Comparison of ENCODE assay signal across 3 cellular contexts in the genomic region with DNA sequence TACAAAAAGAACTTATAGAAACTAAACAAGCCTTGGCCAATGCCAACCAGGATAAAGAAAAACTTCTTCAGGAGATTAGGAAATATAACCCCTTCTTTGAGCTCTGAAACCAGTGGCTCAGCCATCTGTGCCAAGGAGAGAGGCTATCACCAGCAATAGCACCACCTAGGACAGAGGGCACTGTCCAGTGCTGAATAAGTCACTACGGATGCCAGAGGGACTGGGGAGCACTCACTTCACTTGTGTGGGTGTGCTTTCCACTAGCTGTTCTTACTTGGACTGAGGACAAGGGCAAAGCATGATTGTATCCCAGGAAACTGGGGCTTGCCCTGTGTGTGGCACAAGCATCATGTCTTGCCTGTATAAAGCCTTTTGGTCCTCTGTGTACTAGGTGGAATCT.
TF ChIP-seq lines count a peak whose summit lies in the region.

No MANE protein-coding gene starts in this region.

TF ChIP-seq in SK-N-SH, 30 proteins besides CTCF, POLR2A, EP300 and RAD21:
- TF ChIP-seq, protein P1, sequence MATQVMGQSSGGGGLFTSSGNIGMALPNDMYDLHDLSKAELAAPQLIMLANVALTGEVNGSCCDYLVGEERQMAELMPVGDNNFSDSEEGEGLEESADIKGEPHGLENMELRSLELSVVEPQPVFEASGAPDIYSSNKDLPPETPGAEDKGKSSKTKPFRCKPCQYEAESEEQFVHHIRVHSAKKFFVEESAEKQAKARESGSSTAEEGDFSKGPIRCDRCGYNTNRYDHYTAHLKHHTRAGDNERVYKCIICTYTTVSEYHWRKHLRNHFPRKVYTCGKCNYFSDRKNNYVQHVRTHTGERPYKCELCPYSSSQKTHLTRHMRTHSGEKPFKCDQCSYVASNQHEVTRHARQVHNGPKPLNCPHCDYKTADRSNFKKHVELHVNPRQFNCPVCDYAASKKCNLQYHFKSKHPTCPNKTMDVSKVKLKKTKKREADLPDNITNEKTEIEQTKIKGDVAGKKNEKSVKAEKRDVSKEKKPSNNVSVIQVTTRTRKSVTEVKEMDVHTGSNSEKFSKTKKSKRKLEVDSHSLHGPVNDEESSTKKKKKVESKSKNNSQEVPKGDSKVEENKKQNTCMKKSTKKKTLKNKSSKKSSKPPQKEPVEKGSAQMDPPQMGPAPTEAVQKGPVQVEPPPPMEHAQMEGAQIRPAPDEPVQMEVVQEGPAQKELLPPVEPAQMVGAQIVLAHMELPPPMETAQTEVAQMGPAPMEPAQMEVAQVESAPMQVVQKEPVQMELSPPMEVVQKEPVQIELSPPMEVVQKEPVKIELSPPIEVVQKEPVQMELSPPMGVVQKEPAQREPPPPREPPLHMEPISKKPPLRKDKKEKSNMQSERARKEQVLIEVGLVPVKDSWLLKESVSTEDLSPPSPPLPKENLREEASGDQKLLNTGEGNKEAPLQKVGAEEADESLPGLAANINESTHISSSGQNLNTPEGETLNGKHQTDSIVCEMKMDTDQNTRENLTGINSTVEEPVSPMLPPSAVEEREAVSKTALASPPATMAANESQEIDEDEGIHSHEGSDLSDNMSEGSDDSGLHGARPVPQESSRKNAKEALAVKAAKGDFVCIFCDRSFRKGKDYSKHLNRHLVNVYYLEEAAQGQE (IDR thresholded peaks at IDR 0.05; ENCODE audit: low read depth, low read length) = peak; percentile 87
- TF ChIP-seq CHD2 (IDR thresholded peaks at IDR 0.05; ENCODE audit: low read length, partially characterized antibody) = no peak

TF ChIP-seq in SK-N-SH treated with all-trans-retinoic acid at 6 μM for 48 hours, 23 proteins besides CTCF, POLR2A, EP300 and RAD21 (continued from another document):
- TF ChIP-seq ZC3H10 (CRISPR knock-in tag; IDR thresholded peaks at IDR 0.05) (no peak), CSDC2 (CRISPR knock-in tag; IDR thresholded peaks at IDR 0.05) (no peak), ZNF8 (CRISPR knock-in tag; IDR thresholded peaks at IDR 0.05) (no peak), GLIS3 (CRISPR knock-in tag; IDR thresholded peaks at IDR 0.05) (no peak), ZNF70 (CRISPR knock-in tag; IDR thresholded peaks at IDR 0.05) (no peak), TCF4 (CRISPR knock-in tag; IDR thresholded peaks at IDR 0.05; ENCODE audit: borderline replicate concordance) (no peak), SNAI2 (CRISPR knock-in tag; IDR thresholded peaks at IDR 0.05) (no peak), ISL1 (CRISPR knock-in tag; IDR thresholded peaks at IDR 0.05) (no peak)
- TF ChIP-seq, protein P2, sequence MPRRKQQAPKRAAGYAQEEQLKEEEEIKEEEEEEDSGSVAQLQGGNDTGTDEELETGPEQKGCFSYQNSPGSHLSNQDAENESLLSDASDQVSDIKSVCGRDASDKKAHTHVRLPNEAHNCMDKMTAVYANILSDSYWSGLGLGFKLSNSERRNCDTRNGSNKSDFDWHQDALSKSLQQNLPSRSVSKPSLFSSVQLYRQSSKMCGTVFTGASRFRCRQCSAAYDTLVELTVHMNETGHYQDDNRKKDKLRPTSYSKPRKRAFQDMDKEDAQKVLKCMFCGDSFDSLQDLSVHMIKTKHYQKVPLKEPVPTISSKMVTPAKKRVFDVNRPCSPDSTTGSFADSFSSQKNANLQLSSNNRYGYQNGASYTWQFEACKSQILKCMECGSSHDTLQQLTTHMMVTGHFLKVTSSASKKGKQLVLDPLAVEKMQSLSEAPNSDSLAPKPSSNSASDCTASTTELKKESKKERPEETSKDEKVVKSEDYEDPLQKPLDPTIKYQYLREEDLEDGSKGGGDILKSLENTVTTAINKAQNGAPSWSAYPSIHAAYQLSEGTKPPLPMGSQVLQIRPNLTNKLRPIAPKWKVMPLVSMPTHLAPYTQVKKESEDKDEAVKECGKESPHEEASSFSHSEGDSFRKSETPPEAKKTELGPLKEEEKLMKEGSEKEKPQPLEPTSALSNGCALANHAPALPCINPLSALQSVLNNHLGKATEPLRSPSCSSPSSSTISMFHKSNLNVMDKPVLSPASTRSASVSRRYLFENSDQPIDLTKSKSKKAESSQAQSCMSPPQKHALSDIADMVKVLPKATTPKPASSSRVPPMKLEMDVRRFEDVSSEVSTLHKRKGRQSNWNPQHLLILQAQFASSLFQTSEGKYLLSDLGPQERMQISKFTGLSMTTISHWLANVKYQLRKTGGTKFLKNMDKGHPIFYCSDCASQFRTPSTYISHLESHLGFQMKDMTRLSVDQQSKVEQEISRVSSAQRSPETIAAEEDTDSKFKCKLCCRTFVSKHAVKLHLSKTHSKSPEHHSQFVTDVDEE (CRISPR knock-in tag; IDR thresholded peaks at IDR 0.05) = no peak
- TF ChIP-seq, protein P3, sequence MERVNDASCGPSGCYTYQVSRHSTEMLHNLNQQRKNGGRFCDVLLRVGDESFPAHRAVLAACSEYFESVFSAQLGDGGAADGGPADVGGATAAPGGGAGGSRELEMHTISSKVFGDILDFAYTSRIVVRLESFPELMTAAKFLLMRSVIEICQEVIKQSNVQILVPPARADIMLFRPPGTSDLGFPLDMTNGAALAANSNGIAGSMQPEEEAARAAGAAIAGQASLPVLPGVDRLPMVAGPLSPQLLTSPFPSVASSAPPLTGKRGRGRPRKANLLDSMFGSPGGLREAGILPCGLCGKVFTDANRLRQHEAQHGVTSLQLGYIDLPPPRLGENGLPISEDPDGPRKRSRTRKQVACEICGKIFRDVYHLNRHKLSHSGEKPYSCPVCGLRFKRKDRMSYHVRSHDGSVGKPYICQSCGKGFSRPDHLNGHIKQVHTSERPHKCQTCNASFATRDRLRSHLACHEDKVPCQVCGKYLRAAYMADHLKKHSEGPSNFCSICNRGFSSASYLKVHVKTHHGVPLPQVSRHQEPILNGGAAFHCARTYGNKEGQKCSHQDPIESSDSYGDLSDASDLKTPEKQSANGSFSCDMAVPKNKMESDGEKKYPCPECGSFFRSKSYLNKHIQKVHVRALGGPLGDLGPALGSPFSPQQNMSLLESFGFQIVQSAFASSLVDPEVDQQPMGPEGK (CRISPR knock-in tag; IDR thresholded peaks at IDR 0.05; ENCODE audit: borderline replicate concordance) = no peak
- TF ChIP-seq, protein P4, sequence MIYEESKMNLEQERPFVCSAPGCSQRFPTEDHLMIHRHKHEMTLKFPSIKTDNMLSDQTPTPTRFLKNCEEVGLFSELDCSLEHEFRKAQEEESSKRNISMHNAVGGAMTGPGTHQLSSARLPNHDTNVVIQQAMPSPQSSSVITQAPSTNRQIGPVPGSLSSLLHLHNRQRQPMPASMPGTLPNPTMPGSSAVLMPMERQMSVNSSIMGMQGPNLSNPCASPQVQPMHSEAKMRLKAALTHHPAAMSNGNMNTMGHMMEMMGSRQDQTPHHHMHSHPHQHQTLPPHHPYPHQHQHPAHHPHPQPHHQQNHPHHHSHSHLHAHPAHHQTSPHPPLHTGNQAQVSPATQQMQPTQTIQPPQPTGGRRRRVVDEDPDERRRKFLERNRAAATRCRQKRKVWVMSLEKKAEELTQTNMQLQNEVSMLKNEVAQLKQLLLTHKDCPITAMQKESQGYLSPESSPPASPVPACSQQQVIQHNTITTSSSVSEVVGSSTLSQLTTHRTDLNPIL (CRISPR knock-in tag; IDR thresholded peaks at IDR 0.05; ENCODE audit: low read depth) = no peak
- TF ChIP-seq, protein P5, sequence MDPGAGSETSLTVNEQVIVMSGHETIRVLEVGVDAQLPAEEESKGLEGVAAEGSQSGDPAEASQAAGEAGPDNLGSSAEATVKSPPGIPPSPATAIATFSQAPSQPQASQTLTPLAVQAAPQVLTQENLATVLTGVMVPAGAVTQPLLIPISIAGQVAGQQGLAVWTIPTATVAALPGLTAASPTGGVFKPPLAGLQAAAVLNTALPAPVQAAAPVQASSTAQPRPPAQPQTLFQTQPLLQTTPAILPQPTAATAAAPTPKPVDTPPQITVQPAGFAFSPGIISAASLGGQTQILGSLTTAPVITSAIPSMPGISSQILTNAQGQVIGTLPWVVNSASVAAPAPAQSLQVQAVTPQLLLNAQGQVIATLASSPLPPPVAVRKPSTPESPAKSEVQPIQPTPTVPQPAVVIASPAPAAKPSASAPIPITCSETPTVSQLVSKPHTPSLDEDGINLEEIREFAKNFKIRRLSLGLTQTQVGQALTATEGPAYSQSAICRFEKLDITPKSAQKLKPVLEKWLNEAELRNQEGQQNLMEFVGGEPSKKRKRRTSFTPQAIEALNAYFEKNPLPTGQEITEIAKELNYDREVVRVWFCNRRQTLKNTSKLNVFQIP (CRISPR knock-in tag; IDR thresholded peaks at IDR 0.05; ENCODE audit: borderline replicate concordance, low read depth) = no peak

TF ChIP-seq in HEK293, 187 proteins besides CTCF, POLR2A, EP300 and RAD21 (continued from another document):
- TF ChIP-seq, protein P1 (tag by site-specific recombination; IDR thresholded peaks at IDR 0.05) = peak; percentile 92
